In genomic region chr11:33234397-33235168, GRCh38 we compare ENCODE assay signal across 3 cellular contexts.
TF ChIP-seq lines count a peak whose summit lies in the region.

No MANE protein-coding gene starts in this region.

TF ChIP-seq in A549, 52 proteins besides CTCF, POLR2A, EP300 and RAD21:
- TF ChIP-seq TP53 (CRISPR knock-in tag; IDR thresholded peaks at IDR 0.05) (no peak), CEBPB (IDR thresholded peaks at IDR 0.05) (0 out of 4 replicates have a peak, but pooled peaks have one; percentile 15 to 21)

TF ChIP-seq in HEK293, 187 proteins besides CTCF, POLR2A, EP300 and RAD21:
- no peak for TF ChIP-seq ZNF19 (tag by site-specific recombination; IDR thresholded peaks at IDR 0.05; ENCODE audit: low read depth)
- 0 out of 2 replicates have a peak, but pooled peaks have one; percentile 9 for TF ChIP-seq PRDM6 (tag by site-specific recombination; IDR thresholded peaks at IDR 0.05)
TF ChIP-seq in HEK293: peak in this region for 1.

TF ChIP-seq in HepG2, 621 proteins besides CTCF, POLR2A, EP300 and RAD21:
- TF ChIP-seq ZNF800 (CRISPR knock-in tag; IDR thresholded peaks at IDR 0.05) (no peak), CEBPB (IDR thresholded peaks at IDR 0.05; ENCODE audit: borderline replicate concordance, low read depth, low read length) (peak; percentile 58; the same call in 1 of the 2 replicates), MED1 (CRISPR knock-in tag; IDR thresholded peaks at IDR 0.05) (no peak), SNAPC5 (CRISPR knock-in tag; IDR thresholded peaks at IDR 0.05; ENCODE audit: borderline replicate concordance) (no peak), E2F2 (CRISPR knock-in tag; IDR thresholded peaks at IDR 0.05; ENCODE audit: borderline replicate concordance) (no peak), ZFX (CRISPR knock-in tag; IDR thresholded peaks at IDR 0.05; ENCODE audit: low read depth) (no peak), ZSCAN31 (CRISPR knock-in tag; IDR thresholded peaks at IDR 0.05; ENCODE audit: low read depth) (no peak), ZNF18 (CRISPR knock-in tag; IDR thresholded peaks at IDR 0.05; ENCODE audit: insufficient replicate concordance) (no peak), CEBPG (CRISPR knock-in tag; IDR thresholded peaks at IDR 0.05) (peak; percentile 56)
